ENCODE assay signal across 8 cellular contexts in the genomic region with DNA sequence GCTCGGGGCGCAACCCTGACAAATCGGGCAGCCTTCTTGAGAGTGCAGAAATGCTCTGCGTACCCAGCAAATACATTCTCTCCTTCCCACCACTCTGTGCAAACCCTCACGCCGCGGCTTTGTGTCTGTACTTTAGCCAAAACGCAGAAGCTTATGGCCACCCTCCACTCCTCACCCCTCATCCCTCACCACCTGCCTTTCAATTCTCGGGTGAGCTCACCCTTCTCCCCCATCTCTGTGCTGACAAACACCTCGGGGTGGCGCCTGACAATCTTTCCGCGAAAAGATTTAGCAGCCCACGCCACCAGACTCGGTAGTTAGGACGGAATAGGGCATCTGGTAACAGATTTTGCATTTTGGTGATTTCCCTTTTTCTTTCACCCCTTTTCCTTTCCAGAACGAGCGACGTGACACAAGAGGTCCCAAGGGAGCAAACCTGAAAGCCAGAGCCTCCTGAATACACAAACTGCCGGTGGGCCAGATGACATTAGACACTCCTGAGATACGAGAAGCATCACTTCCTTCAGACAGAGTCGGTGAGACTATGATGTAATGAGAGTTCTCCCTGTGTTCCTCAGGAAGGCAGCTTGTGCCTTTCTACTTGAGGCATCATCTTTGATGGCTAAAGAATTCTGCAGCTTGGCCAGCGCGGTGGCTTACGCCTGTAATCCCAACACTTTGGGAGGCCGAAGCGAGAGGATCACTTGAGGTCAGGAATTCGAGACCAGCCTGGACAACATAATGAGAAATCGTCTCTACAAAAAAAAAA. TPM values are rescaled to one million over a fixed set of nuclear protein-coding genes. Genes with fewer than 3 reads are reported as not detected.
DNase-seq lines count a peak whose midpoint lies in the region; ATAC-seq and TF ChIP-seq lines count a peak whose summit lies in the region.

No MANE protein-coding gene starts in this region.

- H2AFZ ChIP-seq in ACC112 (ENCODE audit: low read length, unreplicated experiment) (peak overlapping the region; percentile 95), neuronal stem cell (ENCODE audit: low read length) (peak overlapping the region; percentile 95)

- H3K4me3 ChIP-seq in ACC112 (ENCODE audit: low read depth, low read length) (peak overlapping the region; percentile 81), fibroblast of villous mesenchyme (ENCODE audit: low read depth, low read length) (peak overlapping the region; percentile 75), neuronal stem cell (ENCODE audit: low read length in 2 of 2) (peak overlapping the region; percentile 80 to 91)

- peak; percentile 43 to 52 for DNase-seq in NOMO-1 (lab: John Stamatoyannopoulos, UW; ENCODE audit: unreplicated experiment in 2 of 2)
- DNase-seq in activated T-cell treated with anti-CD3 and anti-CD28 coated beads, Interleukin-2, amount 50 U/mL, for 48 hours: peak; percentile 76 to 80
- DNase-seq in fibroblast of villous mesenchyme (ENCODE audit: low read depth): peak; percentile 40
- peak; percentile 17 for DNase-seq in neuronal stem cell (ENCODE audit: low spot score)
- peak; percentile 53 for DNase-seq in superior temporal gyrus (ENCODE audit: extremely low spot score)

- H2BK120ac ChIP-seq in neuronal stem cell (ENCODE audit: low read depth, low read length): no peak overlapping the region

- peak overlapping the region; percentile 37 for H3K9ac ChIP-seq in neuronal stem cell (ENCODE audit: low read depth, low read length, poor library complexity)

- WGBS in neuronal stem cell (ENCODE audit: extremely low coverage in 2 of 2, insufficient read length in 2 of 2, insufficient replicate concordance in 1 of 2), 2 donors: no CpG with 5 or more reads among the region's 29 CpGs

- no peak overlapping the region for H3K4ac ChIP-seq in neuronal stem cell (ENCODE audit: low read length)

- peak overlapping the region; percentile 67 for H3K4me2 ChIP-seq in neuronal stem cell (ENCODE audit: insufficient read depth, low read length, poor library complexity, severe bottlenecking)

- H3K79me1 ChIP-seq in neuronal stem cell (ENCODE audit: low read depth, low read length): no peaks in the 10 kb centered on the region

- H3K23ac ChIP-seq in neuronal stem cell (ENCODE audit: low read depth, low read length, poor library complexity): no peak overlapping the region

- no peak overlapping the region for H2BK15ac ChIP-seq in neuronal stem cell (ENCODE audit: low read length)

- H3K27me3 ChIP-seq in ACC112 (ENCODE audit: insufficient read depth, low read length) (no peaks in the 10 kb centered on the region), neuronal stem cell (ENCODE audit: control insufficient read depth in 3 of 3, insufficient read depth in 3 of 3, low read depth in 1 of 3, low read length in 3 of 3) (no peaks in the 10 kb centered on the region)

- H3K9me3 ChIP-seq in neuronal stem cell (replicated peaks in 1 of 2; ENCODE audit: control insufficient read depth in 2 of 2, insufficient read depth in 1 of 2, low read depth in 1 of 2, low read length in 2 of 2): no peaks in the 10 kb centered on the region

- no peak overlapping the region for H2AK5ac ChIP-seq in neuronal stem cell (ENCODE audit: low read depth, low read length)

- no peak for TF ChIP-seq CTCF in fibroblast of villous mesenchyme (IDR thresholded peaks at IDR 0.05; ENCODE audit: insufficient read depth, low read depth, low read length)

- H4K91ac ChIP-seq in neuronal stem cell (ENCODE audit: low read depth, low read length, poor library complexity): no peak overlapping the region

- H3K14ac ChIP-seq in neuronal stem cell (ENCODE audit: low read length): no peak overlapping the region

- H3K36me3 ChIP-seq in ACC112 (ENCODE audit: insufficient read depth, low read length): peaks cover 11% of the 10 kb centered on the region
- peaks cover 0 to 8% of the 10 kb centered on the region in 2 donors for H3K36me3 ChIP-seq in neuronal stem cell (replicated peaks in 1 of 2; ENCODE audit: control insufficient read depth in 2 of 2, insufficient read depth in 2 of 2, low read length in 2 of 2)

- H2BK5ac ChIP-seq in neuronal stem cell (ENCODE audit: low read length): no peak overlapping the region

- H3K4me1 ChIP-seq in ACC112 (ENCODE audit: control insufficient read depth, insufficient read depth, low read length, unreplicated experiment) (peaks cover 11% of the 10 kb centered on the region), neuronal stem cell (ENCODE audit: control insufficient read depth in 2 of 2, insufficient read depth in 1 of 2, low read depth in 1 of 2, low read length in 2 of 2) (peaks cover 2 to 4% of the 10 kb centered on the region in 2 donors)

- ATAC-seq in GM18498 (IDR thresholded peaks at IDR 0.05; ENCODE audit: unreplicated experiment) (peak; percentile 61), HG03025 (IDR thresholded peaks at IDR 0.05; ENCODE audit: low FRiP score, unreplicated experiment) (peak; percentile 45)

- H3K18ac ChIP-seq in neuronal stem cell (ENCODE audit: low read length): no peak overlapping the region

- H2BK12ac ChIP-seq in neuronal stem cell (ENCODE audit: low read length): no peak overlapping the region

- no peak overlapping the region for H4K8ac ChIP-seq in neuronal stem cell (ENCODE audit: low read depth, low read length)

- H3K79me2 ChIP-seq in ACC112 (ENCODE audit: control insufficient read depth, insufficient read depth, low read length, unreplicated experiment): peaks cover 42% of the 10 kb centered on the region

- no peak overlapping the region for H3K27ac ChIP-seq in ACC112 (ENCODE audit: low read depth, low read length)
- H3K27ac ChIP-seq in neuronal stem cell (replicated peaks; ENCODE audit: low read length): peak overlapping the region; percentile 43

RNA-seq across cellular contexts. Expression of a gene that starts 0.7 kb away (rescaled TPM):
- 30.6 and 51.8 TPM in 2 replicates for total RNA-seq in fibroblast of villous mesenchyme
- 32.9 TPM for polyA plus RNA-seq in neuronal stem cell (2013, experiment 1 of 2)
- polyA plus RNA-seq in neuronal stem cell (2013, experiment 2 of 2): 32.5 TPM

RNA-seq across cellular contexts. Expression of a gene that starts 44.6 kb away (rescaled TPM):
- total RNA-seq in fibroblast of villous mesenchyme: 0.86 and 0.97 TPM in 2 replicates
- 0.60 TPM for polyA plus RNA-seq in neuronal stem cell (2013, experiment 1 of 2)
- polyA plus RNA-seq in neuronal stem cell (2013, experiment 2 of 2): 0.53 TPM

RNA-seq across cellular contexts. Expression of a gene that starts 44.7 kb away (rescaled TPM):
- total RNA-seq in fibroblast of villous mesenchyme: 265 and 276 TPM in 2 replicates
- polyA plus RNA-seq in neuronal stem cell (2013, experiment 1 of 2): 21.3 TPM
- polyA plus RNA-seq in neuronal stem cell (2013, experiment 2 of 2): 24.0 TPM

Comparison
In these comparisons a context has a peak if more than half of its experiments do, and no peak if none do; other contexts are left out.
1. DNase-seq: peak in every context shown above with its lines; median percentile 78 in activated T-cell treated with anti-CD3 and anti-CD28 coated beads, Interleukin-2, amount 50 U/mL, for 48 hours; 53 in superior temporal gyrus; 48 in NOMO-1; 40 in fibroblast of villous mesenchyme; 17 in neuronal stem cell.